Comparison of ENCODE assay signal across 19 cellular contexts in genomic region chr2:67384115-67384823, GRCh38.
"Had no signal": no experiment of that assay in that cellular context is flagged by ENCODE, and none has a peak within 500 bp of the region (broad histone marks: within the 10 kb centered on the region; RNA-seq: fewer than 3 reads in every experiment).

No MANE protein-coding gene starts in this region.

- H3K36me3 ChIP-seq: neural progenitor cell, sigmoid colon, spleen had no signal

- H3K27me3 ChIP-seq: foreskin keratinocyte, neural progenitor cell, sigmoid colon, spleen had no signal

- H3K27ac Mint-ChIP-seq: activated B cell treated with CpG ODN at 0.5 μM for 24 hours; activated CD4-positive, alpha-beta T cell treated with anti-CD3 and anti-CD28 coated beads, Interleukin-2, amount 10 ng/mL, durations not matched to agents 7 days and 5 days; activated naive CD8-positive, alpha-beta T cell treated with anti-CD3 and anti-CD28 coated beads, Interleukin-2, amount 10 ng/mL, durations not matched to agents 7 days and 5 days; brain; mesothelial cell of epicardium; neural progenitor cell; stimulated activated naive CD8-positive, alpha-beta T cell treated with anti-CD3 and anti-CD28 coated beads, Interleukin-15, amount 100 ng/mL, for 72 hours; type B pancreatic cell had no signal

- H3K4me2 ChIP-seq: neural progenitor cell had no signal

- H3K4me3 ChIP-seq: lung, neural progenitor cell, sigmoid colon, spleen had no signal

- H3K4me3 Mint-ChIP-seq: activated B cell treated with CpG ODN at 0.5 μM for 24 hours; activated CD4-positive, alpha-beta T cell treated with anti-CD3 and anti-CD28 coated beads, Interleukin-2, amount 10 ng/mL, durations not matched to agents 7 days and 5 days; activated naive CD8-positive, alpha-beta T cell treated with anti-CD3 and anti-CD28 coated beads, Interleukin-2, amount 10 ng/mL, durations not matched to agents 7 days and 5 days; brain; mesothelial cell of epicardium; neural progenitor cell; stimulated activated naive CD8-positive, alpha-beta T cell treated with anti-CD3 and anti-CD28 coated beads, Interleukin-15, amount 100 ng/mL, for 72 hours; type B pancreatic cell had no signal

- H3K4me1 ChIP-seq: neural progenitor cell, spleen had no signal

- H3K9me3 Mint-ChIP-seq: activated B cell treated with CpG ODN at 0.5 μM for 24 hours; activated CD4-positive, alpha-beta T cell treated with anti-CD3 and anti-CD28 coated beads, Interleukin-2, amount 10 ng/mL, durations not matched to agents 7 days and 5 days; activated naive CD8-positive, alpha-beta T cell treated with anti-CD3 and anti-CD28 coated beads, Interleukin-2, amount 10 ng/mL, durations not matched to agents 7 days and 5 days; neural progenitor cell; stimulated activated naive CD8-positive, alpha-beta T cell treated with anti-CD3 and anti-CD28 coated beads, Interleukin-15, amount 100 ng/mL, for 72 hours; type B pancreatic cell had no signal

- ATAC-seq: foreskin keratinocyte; stimulated activated naive CD8-positive, alpha-beta T cell treated with anti-CD3 and anti-CD28 coated beads, Interleukin-15, amount 100 ng/mL, for 72 hours had no signal

- H3K27ac ChIP-seq: foreskin keratinocyte, neural progenitor cell, sigmoid colon, spleen had no signal

- H3K4me1 Mint-ChIP-seq: activated B cell treated with CpG ODN at 0.5 μM for 24 hours; activated CD4-positive, alpha-beta T cell treated with anti-CD3 and anti-CD28 coated beads, Interleukin-2, amount 10 ng/mL, durations not matched to agents 7 days and 5 days; activated naive CD8-positive, alpha-beta T cell treated with anti-CD3 and anti-CD28 coated beads, Interleukin-2, amount 10 ng/mL, durations not matched to agents 7 days and 5 days; brain; stimulated activated naive CD8-positive, alpha-beta T cell treated with anti-CD3 and anti-CD28 coated beads, Interleukin-15, amount 100 ng/mL, for 72 hours had no signal

- DNase-seq: activated B cell treated with CpG ODN at 0.5 μM for 24 hours; activated CD4-positive, alpha-beta T cell treated with anti-CD3 and anti-CD28 coated beads, Interleukin-2, amount 10 ng/mL, durations not matched to agents 7 days and 5 days; activated CD8-positive, alpha-beta memory T cell treated with anti-CD3 and anti-CD28 coated beads for 24 hours; activated naive CD4-positive, alpha-beta T cell; activated naive CD8-positive, alpha-beta T cell treated with anti-CD3 and anti-CD28 coated beads, Interleukin-2, amount 10 ng/mL, durations not matched to agents 7 days and 5 days; activated T-cell treated with anti-CD3 and anti-CD28 coated beads for 4 hours; cortex of kidney; effector CD8-positive, alpha-beta T cell; foreskin keratinocyte; sigmoid colon; spleen; stimulated activated naive CD8-positive, alpha-beta T cell treated with anti-CD3 and anti-CD28 coated beads, Interleukin-15, amount 100 ng/mL, for 72 hours; T-helper 2 cell had no signal

- H3K36me3 Mint-ChIP-seq: brain, neural progenitor cell had no signal

- H2AFZ ChIP-seq: neural progenitor cell had no signal

- H3K9me3 ChIP-seq: sigmoid colon had no signal

- H3K9ac ChIP-seq: neural progenitor cell had no signal

- FAIRE-seq: TTC549 had no signal

- H3K27me3 Mint-ChIP-seq: activated B cell treated with CpG ODN at 0.5 μM for 24 hours; activated CD4-positive, alpha-beta T cell treated with anti-CD3 and anti-CD28 coated beads, Interleukin-2, amount 10 ng/mL, durations not matched to agents 7 days and 5 days; activated naive CD8-positive, alpha-beta T cell treated with anti-CD3 and anti-CD28 coated beads, Interleukin-2, amount 10 ng/mL, durations not matched to agents 7 days and 5 days; brain; stimulated activated naive CD8-positive, alpha-beta T cell treated with anti-CD3 and anti-CD28 coated beads, Interleukin-15, amount 100 ng/mL, for 72 hours; type B pancreatic cell had no signal
